In genomic region chr17:78535285-78536197, GRCh38 we compare ENCODE assay signal across 11 cellular contexts. TPM values are rescaled to one million over a fixed set of nuclear protein-coding genes. Genes with fewer than 3 reads are reported as not detected.
DNase-seq lines count a peak whose midpoint lies in the region; ATAC-seq, FAIRE-seq and TF ChIP-seq lines count a peak whose summit lies in the region.
"Had no signal": no experiment of that assay in that cellular context is flagged by ENCODE, and none has a peak within 500 bp of the region (broad histone marks: within the 10 kb centered on the region; RNA-seq: fewer than 3 reads in every experiment).

No MANE protein-coding gene starts in this region.

- no peak overlapping the region for H3K4me3 Mint-ChIP-seq in endodermal cell
- H3K4me3 Mint-ChIP-seq: GM23338 had no signal

- WGBS in A549 (ENCODE audit: missing lambda C conversion rate) = 34% methylated on average over 19 of the region's 19 CpGs
- WGBS in endodermal cell (ENCODE audit: insufficient coverage in 1 of 2, insufficient read length in 1 of 2), 2 experiments = 81 to 88% methylated on average over 14 to 19 of the region's 19 CpGs

- ATAC-seq in A549 (peak; percentile 29 to 39; a peak in 4 of 6 replicates), HG02763 (IDR thresholded peaks at IDR 0.05; ENCODE audit: unreplicated experiment) (no peak)
- ATAC-seq: GM23338 had no signal

- H3K36me3 Mint-ChIP-seq in endodermal cell (ENCODE audit: low read depth) = no peaks in the 10 kb centered on the region

- H3K27ac ChIP-seq in A549 (peak overlapping the region; percentile 43 to 81; a peak in 5 of 6 replicates), endodermal cell (ENCODE audit: low read depth, low read length) (no peak overlapping the region), dorsolateral prefrontal cortex (peak overlapping the region in 2 of 59 donors; percentile 10 to 31)

- CTCF ChIA-PET in A549 (lab: Yijun Ruan, JAX) = interaction anchor here (0.5 to 10.2 kb wide), 11 partner anchors 8 to 173 kb away, joined by 3 to 51 read pairs (median 4); no protein-coding TSS in a partner anchor

- no peak for TF ChIP-seq EP300 in A549 (IDR thresholded peaks at IDR 0.05)

- H3K27me3 ChIP-seq in endodermal cell (ENCODE audit: control insufficient read depth, insufficient read depth, low read length, poor library complexity, severe bottlenecking) = no peaks in the 10 kb centered on the region
- H3K27me3 ChIP-seq in dorsolateral prefrontal cortex = no peaks in the 10 kb centered on the region

- H3K4me3 ChIP-seq in A549 (no peak overlapping the region), endodermal cell (ENCODE audit: low read length) (no peak overlapping the region), dorsolateral prefrontal cortex (no peak overlapping the region)
- H3K4me3 ChIP-seq: GM23338 had no signal

- H3K36me3 ChIP-seq in endodermal cell (ENCODE audit: control insufficient read depth, insufficient read depth, low read length) = no peaks in the 10 kb centered on the region

- no peak for TF ChIP-seq POLR2A in A549 (IDR thresholded peaks at IDR 0.05; ENCODE audit: low read length)

- peak in 1 of 2 experiments; percentile 76 for DNase-seq in A549 (ENCODE audit: low read depth in 1 of 2, low spot score in 1 of 2)
- DNase-seq in HPDE6-E6E7 (ENCODE audit: extremely low spot score) = peak; percentile 57
- peak; percentile 99 for DNase-seq in NCI-H774 (lab: John Stamatoyannopoulos, UW)
- DNase-seq in endodermal cell = peak; percentile 34
- DNase-seq in DMS 273 (lab: John Stamatoyannopoulos, UW; ENCODE audit: unreplicated experiment) = no peak
- DNase-seq in D721Med (ENCODE audit: insufficient read length, low spot score) = no peak
- DNase-seq in dorsolateral prefrontal cortex = no peak
- DNase-seq: left ventricle myocardium superior had no signal

- no peaks in the 10 kb centered on the region for H3K9me3 ChIP-seq in A549
- H3K9me3 ChIP-seq in endodermal cell (ENCODE audit: control insufficient read depth, low read length) = no peaks in the 10 kb centered on the region

- H3K4me1 ChIP-seq in A549 = peaks cover 52% of the 10 kb centered on the region
- H3K4me1 ChIP-seq in endodermal cell (ENCODE audit: control insufficient read depth, insufficient read depth, low read length) = peaks cover 7% of the 10 kb centered on the region

- peak overlapping the region; percentile 44 for H3K4me2 ChIP-seq in A549
- H3K4me2 ChIP-seq: GM23338 had no signal

- intact Hi-C loops in dorsolateral prefrontal cortex (cut with DNase I) = no loop called here

- no peak for TF ChIP-seq RAD21 in A549 (conservative IDR thresholded peaks at IDR 0.05 in 1 of 2, IDR thresholded peaks at IDR 0.05 in 1 of 2)

- no peak overlapping the region for H3K9ac ChIP-seq in endodermal cell (ENCODE audit: extremely low read depth, low read length, poor library complexity, severe bottlenecking)

- no peak overlapping the region for H3K27ac Mint-ChIP-seq in endodermal cell
- H3K27ac Mint-ChIP-seq: GM23338 had no signal

- TF ChIP-seq CTCF in A549 (IDR thresholded peaks at IDR 0.05) = no peak
- TF ChIP-seq CTCF in endodermal cell (conservative IDR thresholded peaks at IDR 0.05) = no peak
- TF ChIP-seq CTCF in D721Med (IDR thresholded peaks at IDR 0.05; ENCODE audit: insufficient read depth, missing control alignments) = no peak
- TF ChIP-seq CTCF in dorsolateral prefrontal cortex (IDR thresholded peaks at IDR 0.05 in 54 of 56, conservative IDR thresholded peaks at IDR 0.05 in 2 of 56; ENCODE audit: low read depth in 1 of 56, partially characterized antibody in 56 of 56) = no peak

- FAIRE-seq in A549 (lab: Jason Lieb, UNC) (peak; percentile 46), D721Med (lab: Jason Lieb, UNC) (no peak)

- H3K4me1 Mint-ChIP-seq in endodermal cell = peaks cover 9% of the 10 kb centered on the region
- H3K4me1 Mint-ChIP-seq: GM23338 had no signal

- H3K9me3 Mint-ChIP-seq in endodermal cell = no peaks in the 10 kb centered on the region
- H3K9me3 Mint-ChIP-seq: GM23338 had no signal

- H3K27me3 Mint-ChIP-seq in endodermal cell (ENCODE audit: insufficient read depth) = no peaks in the 10 kb centered on the region

- POLR2A ChIA-PET in A549 (lab: Yijun Ruan, JAX) = interaction anchor here (1.8 kb wide), 1 partner anchor 57 kb away, joined by 6 read pairs; no protein-coding TSS in a partner anchor

TF ChIP-seq in A549, 52 proteins besides CTCF, POLR2A, EP300 and RAD21:
- TF ChIP-seq ZC3H11A (IDR thresholded peaks at IDR 0.05) = no peak
- TF ChIP-seq ELK1 (IDR thresholded peaks at IDR 0.05; ENCODE audit: low read depth, low read length) = no peak
- peak; percentile 52; the same call in 1 of the 2 replicates for TF ChIP-seq ATOH8 (CRISPR knock-in tag; IDR thresholded peaks at IDR 0.05; ENCODE audit: low read depth)
- peak; percentile 5 for TF ChIP-seq MAFK (IDR thresholded peaks at IDR 0.05; ENCODE audit: partially characterized antibody)
- TF ChIP-seq, protein P1, sequence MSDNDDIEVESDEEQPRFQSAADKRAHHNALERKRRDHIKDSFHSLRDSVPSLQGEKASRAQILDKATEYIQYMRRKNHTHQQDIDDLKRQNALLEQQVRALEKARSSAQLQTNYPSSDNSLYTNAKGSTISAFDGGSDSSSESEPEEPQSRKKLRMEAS (IDR thresholded peaks at IDR 0.05) = peak; percentile 13; the same call in 1 of the 2 replicates
- TF ChIP-seq POLR2AphosphoS2 (conservative IDR thresholded peaks at IDR 0.05; ENCODE audit: low read length) = no peak
- TF ChIP-seq FOSB (CRISPR knock-in tag; IDR thresholded peaks at IDR 0.05) = no peak
- TF ChIP-seq JUNB (IDR thresholded peaks at IDR 0.05) = 0 out of 2 replicates have a peak, but pooled peaks have one; percentile 19
- TF ChIP-seq GATA3 (IDR thresholded peaks at IDR 0.05; ENCODE audit: borderline replicate concordance) = no peak
- no peak for TF ChIP-seq CBX2 (IDR thresholded peaks at IDR 0.05; ENCODE audit: borderline replicate concordance, low read depth)
- peak in 1 of 2 experiments; percentile 23; a peak in 1 of 4 replicates for TF ChIP-seq CEBPB (IDR thresholded peaks at IDR 0.05)
- peak; percentile 70 for TF ChIP-seq ESRRA (IDR thresholded peaks at IDR 0.05; ENCODE audit: borderline replicate concordance, low read length)
- TF ChIP-seq CHD2 (IDR thresholded peaks at IDR 0.05; ENCODE audit: low read length, partially characterized antibody) = no peak
TF ChIP-seq in A549: peak in this region for 6.

RNA-seq across cellular contexts. Expression of gene DNAH17, which starts 41.7 kb away (rescaled TPM):
- 0.21 and 0.46 TPM in 2 replicates for polyA plus RNA-seq in A549 (2011; rRNA removed)
- polyA plus RNA-seq in A549 (2012; cell fraction: cytosol; rRNA removed) = 0.29 and 0.46 TPM in 2 replicates
- 0.95 and 1.2 TPM in 2 replicates for polyA plus RNA-seq in A549 (2012; cell fraction: nucleus; rRNA removed)
- 0.26 to 0.49 TPM (median 0.39 TPM) in 3 replicates for polyA plus RNA-seq in A549 (2017; fragmentation: RNase III; extraction: RNeasy Plus Mini Kit Qiagen cat#74134 plus additional on column Dnase treatment)
- 0.62 and 0.68 TPM in 2 replicates for polyA minus RNA-seq in A549 (2011; rRNA and poly(A)+ RNA removed)
- under 1 TPM; 0.13 to 0.64 TPM for total RNA-seq in endodermal cell
- not detected for polyA plus RNA-seq in endodermal cell (2013, experiment 1 of 2)
- polyA plus RNA-seq in endodermal cell (2013, experiment 2 of 2) = 0.12 TPM
- total RNA-seq in dorsolateral prefrontal cortex = 10 to 100 TPM in 89 of 120 experiments, 1 to 10 TPM in 31; 1.1 to 86.9 (median 16.6) TPM
- total RNA-seq: fibroblast of lung, left ventricle myocardium superior had no signal
- polyA plus RNA-seq: fibroblast of lung had no signal

Comparison
In these comparisons a context has a peak if more than half of its experiments do, and no peak if none do; other contexts are left out.
1. DNase-seq: peak in HPDE6-E6E7 (single experiment), NCI-H774 (single experiment) and endodermal cell (single experiment); none in DMS 273 (single experiment), D721Med (single experiment) and dorsolateral prefrontal cortex (0 of 10).